In the genomic region with DNA sequence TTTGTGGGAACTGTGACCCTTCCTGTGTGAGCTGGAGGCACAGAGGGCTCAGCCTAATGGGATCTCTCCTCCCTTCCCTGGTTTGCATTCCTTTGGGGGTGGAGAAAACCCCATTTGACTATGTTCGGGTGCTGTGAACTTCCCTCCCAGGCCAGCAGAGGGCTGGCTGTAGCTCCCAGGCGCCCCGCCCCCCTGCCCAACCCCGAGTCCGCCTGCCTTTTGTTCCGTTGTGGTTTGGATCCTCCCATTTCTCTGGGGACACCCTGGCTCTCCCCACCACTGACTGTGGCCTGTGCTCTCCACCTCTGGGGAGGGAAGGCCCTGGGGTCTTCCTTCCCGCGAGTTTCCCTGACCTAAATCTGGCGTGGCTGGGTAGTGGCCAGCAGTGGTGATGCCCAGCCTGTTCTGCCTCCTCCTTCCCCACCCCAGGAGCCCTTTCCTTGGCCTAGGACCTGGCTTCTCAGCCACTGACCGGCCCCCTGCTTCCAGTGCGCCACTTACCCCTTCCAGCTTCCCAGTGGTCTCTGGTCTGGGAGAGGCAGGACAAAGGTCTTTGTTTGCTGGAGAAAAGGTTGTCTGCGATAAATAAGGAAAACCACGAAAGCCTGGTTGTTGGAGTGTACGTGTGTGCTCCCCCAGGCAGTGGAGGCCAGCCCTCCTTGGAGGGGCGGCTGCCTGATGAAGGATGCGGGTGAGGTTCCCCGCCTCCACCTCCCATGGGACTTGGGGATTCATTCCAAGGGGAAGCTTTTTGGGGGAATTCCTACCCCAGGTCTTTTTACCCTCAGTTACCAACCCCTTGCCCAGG, we compare ENCODE assay signal across 1 cellular context.
TF ChIP-seq lines count a peak whose summit lies in the region.

No MANE protein-coding gene starts in this region.

TF ChIP-seq in HepG2, 621 proteins besides CTCF, POLR2A, EP300 and RAD21 (continued from another document and continues in another):
- TF ChIP-seq ARID3A (IDR thresholded peaks at IDR 0.05; ENCODE audit: low read depth, low read length) (no peak), AHDC1 (CRISPR knock-in tag; IDR thresholded peaks at IDR 0.05; ENCODE audit: borderline replicate concordance) (no peak), NONO (IDR thresholded peaks at IDR 0.05) (no peak), NONO (CRISPR knock-in tag; conservative IDR thresholded peaks at IDR 0.05) (peak; percentile 60; the same call in 1 of the 2 replicates), MBNL3 (CRISPR knock-in tag; conservative IDR thresholded peaks at IDR 0.05) (no peak), DMAP1 (CRISPR knock-in tag; IDR thresholded peaks at IDR 0.05) (no peak), KDM1A (CRISPR knock-in tag; IDR thresholded peaks at IDR 0.05) (no peak), HNF4A (CRISPR knock-in tag; IDR thresholded peaks at IDR 0.05) (no peak), ZFP36L2 (CRISPR knock-in tag; IDR thresholded peaks at IDR 0.05) (no peak), ZNF773 (CRISPR knock-in tag; IDR thresholded peaks at IDR 0.05; ENCODE audit: borderline replicate concordance) (no peak), TMF1 (CRISPR knock-in tag; IDR thresholded peaks at IDR 0.05; ENCODE audit: low read depth) (no peak), NFKBIZ (CRISPR knock-in tag; IDR thresholded peaks at IDR 0.05) (no peak), ZNF136 (CRISPR knock-in tag; IDR thresholded peaks at IDR 0.05; ENCODE audit: low read depth) (0 out of 2 replicates have a peak, but pooled peaks have one; percentile 43), HMGXB3 (CRISPR knock-in tag; IDR thresholded peaks at IDR 0.05; ENCODE audit: borderline replicate concordance) (no peak), ZNF709 (CRISPR knock-in tag; IDR thresholded peaks at IDR 0.05) (no peak), ZHX2 (IDR thresholded peaks at IDR 0.05; ENCODE audit: low read depth) (no peak), ZHX2 (CRISPR knock-in tag; IDR thresholded peaks at IDR 0.05; ENCODE audit: borderline replicate concordance) (no peak), ZKSCAN5 (CRISPR knock-in tag; IDR thresholded peaks at IDR 0.05) (no peak), ZNF879 (CRISPR knock-in tag; IDR thresholded peaks at IDR 0.05) (no peak), RARG (CRISPR knock-in tag; IDR thresholded peaks at IDR 0.05; ENCODE audit: low read depth) (no peak), ZNF121 (CRISPR knock-in tag; IDR thresholded peaks at IDR 0.05) (no peak), ETV6 (CRISPR knock-in tag; conservative IDR thresholded peaks at IDR 0.05) (no peak), KAT8 (CRISPR knock-in tag; IDR thresholded peaks at IDR 0.05) (no peak), POLR2AphosphoS5 (IDR thresholded peaks at IDR 0.05; ENCODE audit: low read depth, low read length) (no peak), ZNF619 (CRISPR knock-in tag; IDR thresholded peaks at IDR 0.05) (no peak), HOMEZ (CRISPR knock-in tag; IDR thresholded peaks at IDR 0.05; ENCODE audit: low read depth) (no peak), ZNF598 (CRISPR knock-in tag; IDR thresholded peaks at IDR 0.05; ENCODE audit: borderline replicate concordance) (peak; percentile 31; the same call in 1 of the 2 replicates), ZNF660 (CRISPR knock-in tag; IDR thresholded peaks at IDR 0.05; ENCODE audit: borderline replicate concordance, low read depth) (no peak), XBP1 (CRISPR knock-in tag; IDR thresholded peaks at IDR 0.05) (no peak)
- TF ChIP-seq, protein P1, sequence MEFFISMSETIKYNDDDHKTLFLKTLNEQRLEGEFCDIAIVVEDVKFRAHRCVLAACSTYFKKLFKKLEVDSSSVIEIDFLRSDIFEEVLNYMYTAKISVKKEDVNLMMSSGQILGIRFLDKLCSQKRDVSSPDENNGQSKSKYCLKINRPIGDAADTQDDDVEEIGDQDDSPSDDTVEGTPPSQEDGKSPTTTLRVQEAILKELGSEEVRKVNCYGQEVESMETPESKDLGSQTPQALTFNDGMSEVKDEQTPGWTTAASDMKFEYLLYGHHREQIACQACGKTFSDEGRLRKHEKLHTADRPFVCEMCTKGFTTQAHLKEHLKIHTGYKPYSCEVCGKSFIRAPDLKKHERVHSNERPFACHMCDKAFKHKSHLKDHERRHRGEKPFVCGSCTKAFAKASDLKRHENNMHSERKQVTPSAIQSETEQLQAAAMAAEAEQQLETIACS (CRISPR knock-in tag; IDR thresholded peaks at IDR 0.05): no peak
- TF ChIP-seq, protein P2, sequence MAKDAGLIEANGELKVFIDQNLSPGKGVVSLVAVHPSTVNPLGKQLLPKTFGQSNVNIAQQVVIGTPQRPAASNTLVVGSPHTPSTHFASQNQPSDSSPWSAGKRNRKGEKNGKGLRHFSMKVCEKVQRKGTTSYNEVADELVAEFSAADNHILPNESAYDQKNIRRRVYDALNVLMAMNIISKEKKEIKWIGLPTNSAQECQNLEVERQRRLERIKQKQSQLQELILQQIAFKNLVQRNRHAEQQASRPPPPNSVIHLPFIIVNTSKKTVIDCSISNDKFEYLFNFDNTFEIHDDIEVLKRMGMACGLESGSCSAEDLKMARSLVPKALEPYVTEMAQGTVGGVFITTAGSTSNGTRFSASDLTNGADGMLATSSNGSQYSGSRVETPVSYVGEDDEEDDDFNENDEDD (CRISPR knock-in tag; IDR thresholded peaks at IDR 0.05; ENCODE audit: borderline replicate concordance): no peak
- TF ChIP-seq, protein P3, sequence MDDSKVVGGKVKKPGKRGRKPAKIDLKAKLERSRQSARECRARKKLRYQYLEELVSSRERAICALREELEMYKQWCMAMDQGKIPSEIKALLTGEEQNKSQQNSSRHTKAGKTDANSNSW (CRISPR knock-in tag; IDR thresholded peaks at IDR 0.05; ENCODE audit: borderline replicate concordance): no peak
